Comparison of ENCODE assay signal across 9 cellular contexts in genomic region chr18:9824862-9825479, GRCh38.
A peak's percentile ranks its signal among the peaks of the same experiment; 100 is the strongest.
DNase-seq lines count a peak whose midpoint lies in the region; ATAC-seq and TF ChIP-seq lines count a peak whose summit lies in the region.
"Had no signal": no experiment of that assay in that cellular context is flagged by ENCODE, and none has a peak within 500 bp of the region (broad histone marks: within the 10 kb centered on the region; RNA-seq: fewer than 3 reads in every experiment).

No MANE protein-coding gene starts in this region.

- no peak for DNase-seq in dorsolateral prefrontal cortex
- DNase-seq in lung (ENCODE audit: low spot score) = no peak
- no peak for DNase-seq in suprapubic skin (ENCODE audit: low spot score in 2 of 2)
- DNase-seq in germinal center (ENCODE audit: low spot score) = no peak
- DNase-seq in ecto neural progenitor cell (ENCODE audit: low spot score) = no peak
- DNase-seq in progenitor cell of endocrine pancreas (ENCODE audit: low spot score, unreplicated experiment) = no peak
- DNase-seq in activated CD4-positive, alpha-beta T cell treated with anti-CD3 and anti-CD28 coated beads for 48 hours = no peak
- DNase-seq: T-helper 1 cell had no signal

- TF ChIP-seq POLR2A in suprapubic skin (IDR thresholded peaks at IDR 0.05) = no peak

- ATAC-seq in lung (ENCODE audit: insufficient read depth, low FRiP score) = no peak

- peak overlapping the region in 2 of 3 donors; percentile 10 to 11 for H3K27ac Mint-ChIP-seq in IgD-negative memory B cell
- no peak overlapping the region for H3K27ac Mint-ChIP-seq in progenitor cell of endocrine pancreas

- H3K4me3 Mint-ChIP-seq in IgD-negative memory B cell (no peak overlapping the region), progenitor cell of endocrine pancreas (ENCODE audit: low read depth) (no peak overlapping the region)

- H3K4me1 Mint-ChIP-seq in IgD-negative memory B cell (peaks cover 21 to 28% (median 23%) of the 10 kb centered on the region in 3 donors), progenitor cell of endocrine pancreas (ENCODE audit: low read depth) (peaks cover 7% of the 10 kb centered on the region)

- H3K9me3 ChIP-seq in lung (ENCODE audit: control insufficient read depth in 2 of 2, insufficient read depth in 1 of 2, low read length in 1 of 2) (no peaks in the 10 kb centered on the region), suprapubic skin (no peaks in the 10 kb centered on the region)

- no peaks in the 10 kb centered on the region for H3K36me3 ChIP-seq in lung (ENCODE audit: control insufficient read depth in 2 of 2, insufficient read depth in 2 of 2, low read length in 2 of 2)
- H3K36me3 ChIP-seq in suprapubic skin = no peaks in the 10 kb centered on the region

- H3K4me3 ChIP-seq in dorsolateral prefrontal cortex = no peak overlapping the region
- no peak overlapping the region for H3K4me3 ChIP-seq in lung
- H3K4me3 ChIP-seq in suprapubic skin = no peak overlapping the region

- H3K27me3 ChIP-seq in dorsolateral prefrontal cortex (no peaks in the 10 kb centered on the region), lung (ENCODE audit: control insufficient read depth, insufficient read depth) (no peaks in the 10 kb centered on the region), suprapubic skin (no peaks in the 10 kb centered on the region)

- intact Hi-C loops in dorsolateral prefrontal cortex (cut with DNase I) = no loop called here

- peaks cover 16% of the 10 kb centered on the region for H3K36me3 Mint-ChIP-seq in IgD-negative memory B cell
- H3K36me3 Mint-ChIP-seq in progenitor cell of endocrine pancreas (ENCODE audit: insufficient read depth) = no peaks in the 10 kb centered on the region

- TF ChIP-seq CTCF in dorsolateral prefrontal cortex (IDR thresholded peaks at IDR 0.05 in 54 of 56, conservative IDR thresholded peaks at IDR 0.05 in 2 of 56; ENCODE audit: low read depth in 1 of 56, partially characterized antibody in 56 of 56) (no peak), lung (IDR thresholded peaks at IDR 0.05; ENCODE audit: control extremely low read depth, extremely low read depth) (no peak), suprapubic skin (IDR thresholded peaks at IDR 0.05) (no peak), progenitor cell of endocrine pancreas (IDR thresholded peaks at IDR 0.05; ENCODE audit: unreplicated experiment) (no peak)

- H3K27ac ChIP-seq in dorsolateral prefrontal cortex = peak overlapping the region in 52 of 59 donors; percentile 1 to 82 (median 51)
- H3K27ac ChIP-seq in lung (ENCODE audit: low read depth in 1 of 2, low read length in 1 of 2) = peak overlapping the region; percentile 68 to 96
- peak overlapping the region; percentile 34 for H3K27ac ChIP-seq in suprapubic skin

- WGBS in lung, 2 donors = 74 to 81% methylated on average over 4 of the region's 4 CpGs
- 57% methylated on average over 4 of the region's 4 CpGs for WGBS in suprapubic skin

- H3K27me3 Mint-ChIP-seq in IgD-negative memory B cell (no peaks in the 10 kb centered on the region), progenitor cell of endocrine pancreas (peaks cover 4% of the 10 kb centered on the region)

- peak; percentile 32 for TF ChIP-seq EP300 in suprapubic skin (IDR thresholded peaks at IDR 0.05)

- H3K4me1 ChIP-seq in lung (ENCODE audit: control insufficient read depth in 2 of 2, insufficient read depth in 2 of 2, low read length in 2 of 2) (peaks cover 0 to 15% of the 10 kb centered on the region in 2 donors), suprapubic skin (peaks cover 44% of the 10 kb centered on the region)

- no peaks in the 10 kb centered on the region for H3K9me3 Mint-ChIP-seq in IgD-negative memory B cell
- H3K9me3 Mint-ChIP-seq in progenitor cell of endocrine pancreas (ENCODE audit: low read depth) = no peaks in the 10 kb centered on the region
